In genomic region chr16:25512041-25512440, GRCh38 we compare ENCODE assay signal across 25 cellular contexts.
"Had no signal": no experiment of that assay in that cellular context is flagged by ENCODE, and none has a peak within 500 bp of the region (broad histone marks: within the 10 kb centered on the region; RNA-seq: fewer than 3 reads in every experiment).

No MANE protein-coding gene starts in this region.

- H3K4me1 Mint-ChIP-seq: naive thymus-derived CD8-positive, alpha-beta T cell; nephron progenitor cell; neural progenitor cell; stimulated activated effector memory CD8-positive, alpha-beta T cell treated with anti-CD3 and anti-CD28 coated beads, Interleukin-12 subunit alpha, Interleukin-12 subunit beta, amount 100 ng/mL, for 72 hours; stimulated activated naive B cell treated with anti-CD40 and anti-IgM and Interleukin-4, amounts not matched to agents 10 μg/mL and 1 μg/mL and 100 μg/mL, for 72 hours had no signal

- H3K27me3 Mint-ChIP-seq: stimulated activated naive CD8-positive, alpha-beta T cell treated with anti-CD3 and anti-CD28 coated beads, Interleukin-15, Interleukin-2, amounts not matched to agents 100 ng/mL and 50 ng/mL, for 24 hours had no signal

- DNase-seq: naive thymus-derived CD8-positive, alpha-beta T cell; nephron progenitor cell; occipital lobe; ovary; posterior cingulate gyrus; psoas muscle; right cardiac atrium; right lobe of liver; sigmoid colon; small intestine; stimulated activated CD4-positive, alpha-beta T cell treated with anti-CD3 and anti-CD28 coated beads, Interleukin-15, amount 100 ng/mL, for 24 hours; stimulated activated CD4-positive, alpha-beta T cell treated with anti-CD3 and anti-CD28 coated beads, Interleukin-2, amount 100 ng/mL, for 24 hours; stimulated activated CD4-positive, alpha-beta T cell treated with anti-CD3 and anti-CD28 coated beads, Interleukin-2, amount 100 ng/mL, for 48 hours; stimulated activated CD4-positive, alpha-beta T cell treated with anti-CD3 and anti-CD28 coated beads, Interleukin-4, amount 100 ng/mL, for 24 hours; stimulated activated naive B cell treated with anti-CD40 and anti-IgM and Interleukin-4, amounts not matched to agents 10 μg/mL and 1 μg/mL and 100 μg/mL, for 72 hours; stimulated activated naive CD4-positive, alpha-beta T cell treated with Interleukin-2 at 50 U/mL for 16 hours; stomach; thyroid gland; trophoblast cell; upper lobe of left lung had no signal

- H3K9me3 Mint-ChIP-seq: natural killer cell treated with Interleukin-12 subunit alpha and Interleukin-12 subunit beta and Interleukin-15 and Interleukin-18, amount 100 ng/mL, for 72 hours; neural progenitor cell; stimulated activated effector memory CD8-positive, alpha-beta T cell treated with anti-CD3 and anti-CD28 coated beads, Interleukin-12 subunit alpha, Interleukin-12 subunit beta, amount 100 ng/mL, for 72 hours; stimulated activated naive CD8-positive, alpha-beta T cell treated with anti-CD3 and anti-CD28 coated beads, Interleukin-15, Interleukin-2, amounts not matched to agents 100 ng/mL and 50 ng/mL, for 24 hours had no signal

- H3K36me3 Mint-ChIP-seq: naive thymus-derived CD8-positive, alpha-beta T cell; natural killer cell treated with Interleukin-12 subunit alpha and Interleukin-12 subunit beta and Interleukin-15 and Interleukin-18, amount 100 ng/mL, for 72 hours; neural progenitor cell; stimulated activated effector memory CD8-positive, alpha-beta T cell treated with anti-CD3 and anti-CD28 coated beads, Interleukin-12 subunit alpha, Interleukin-12 subunit beta, amount 100 ng/mL, for 72 hours; stimulated activated naive B cell treated with anti-CD40 and anti-IgM and Interleukin-4, amounts not matched to agents 10 μg/mL and 1 μg/mL and 100 μg/mL, for 72 hours had no signal

- H3K4me3 Mint-ChIP-seq: naive thymus-derived CD8-positive, alpha-beta T cell; natural killer cell treated with Interleukin-12 subunit alpha and Interleukin-12 subunit beta and Interleukin-15 and Interleukin-18, amount 100 ng/mL, for 72 hours; nephron progenitor cell; neural progenitor cell; stimulated activated effector memory CD8-positive, alpha-beta T cell treated with anti-CD3 and anti-CD28 coated beads, Interleukin-12 subunit alpha, Interleukin-12 subunit beta, amount 100 ng/mL, for 72 hours; stimulated activated naive B cell treated with anti-CD40 and anti-IgM and Interleukin-4, amounts not matched to agents 10 μg/mL and 1 μg/mL and 100 μg/mL, for 72 hours; stimulated activated naive CD8-positive, alpha-beta T cell treated with anti-CD3 and anti-CD28 coated beads, Interleukin-15, Interleukin-2, amounts not matched to agents 100 ng/mL and 50 ng/mL, for 24 hours had no signal

- ATAC-seq: naive thymus-derived CD8-positive, alpha-beta T cell; natural killer cell treated with Interleukin-12 subunit alpha and Interleukin-12 subunit beta and Interleukin-15 and Interleukin-18, amount 100 ng/mL, for 72 hours; psoas muscle; right cardiac atrium; right lobe of liver; stimulated activated effector memory CD8-positive, alpha-beta T cell treated with anti-CD3 and anti-CD28 coated beads, Interleukin-12 subunit alpha, Interleukin-12 subunit beta, amount 100 ng/mL, for 72 hours; stimulated activated naive B cell treated with anti-CD40 and anti-IgM and Interleukin-4, amounts not matched to agents 10 μg/mL and 1 μg/mL and 100 μg/mL, for 72 hours had no signal

- H3K27ac Mint-ChIP-seq: naive thymus-derived CD8-positive, alpha-beta T cell; natural killer cell treated with Interleukin-12 subunit alpha and Interleukin-12 subunit beta and Interleukin-15 and Interleukin-18, amount 100 ng/mL, for 72 hours; nephron progenitor cell; neural progenitor cell; progenitor cell of endocrine pancreas; stimulated activated effector memory CD8-positive, alpha-beta T cell treated with anti-CD3 and anti-CD28 coated beads, Interleukin-12 subunit alpha, Interleukin-12 subunit beta, amount 100 ng/mL, for 72 hours; stimulated activated naive B cell treated with anti-CD40 and anti-IgM and Interleukin-4, amounts not matched to agents 10 μg/mL and 1 μg/mL and 100 μg/mL, for 72 hours; stimulated activated naive CD8-positive, alpha-beta T cell treated with anti-CD3 and anti-CD28 coated beads, Interleukin-15, Interleukin-2, amounts not matched to agents 100 ng/mL and 50 ng/mL, for 24 hours had no signal
